Comparison of ENCODE assay signal across 2 cellular contexts in genomic region chr19:54145541-54146158, GRCh38.
TF ChIP-seq lines count a peak whose summit lies in the region.

No MANE protein-coding gene starts in this region.

TF ChIP-seq in HEK293, 187 proteins besides CTCF, POLR2A, EP300 and RAD21:
- TF ChIP-seq ZFHX2 (tag by site-specific recombination; conservative IDR thresholded peaks at IDR 0.05) (peak; percentile 38), ZNF335 (tag by site-specific recombination; conservative IDR thresholded peaks at IDR 0.05) (no peak), EGR2 (tag by site-specific recombination; IDR thresholded peaks at IDR 0.05; ENCODE audit: low read depth) (peak; percentile 54; the same call in 1 of the 2 replicates)

TF ChIP-seq in K562, 482 proteins besides CTCF, POLR2A, EP300 and RAD21:
- TF ChIP-seq POLR3G (IDR thresholded peaks at IDR 0.05; ENCODE audit: extremely low read depth, insufficient read length, insufficient replicate concordance) (no peak), POLR2G (IDR thresholded peaks at IDR 0.05; ENCODE audit: low read depth, low read length) (0 out of 2 replicates have a peak, but pooled peaks have one; percentile 8), RBFOX2 (IDR thresholded peaks at IDR 0.05; ENCODE audit: low read depth, low read length) (peak; percentile 20; the same call in 1 of the 2 replicates), ELK1 (CRISPR knock-in tag; IDR thresholded peaks at IDR 0.05) (no peak)
